28 cellular contexts compared by ENCODE assay signal in the genomic region with DNA sequence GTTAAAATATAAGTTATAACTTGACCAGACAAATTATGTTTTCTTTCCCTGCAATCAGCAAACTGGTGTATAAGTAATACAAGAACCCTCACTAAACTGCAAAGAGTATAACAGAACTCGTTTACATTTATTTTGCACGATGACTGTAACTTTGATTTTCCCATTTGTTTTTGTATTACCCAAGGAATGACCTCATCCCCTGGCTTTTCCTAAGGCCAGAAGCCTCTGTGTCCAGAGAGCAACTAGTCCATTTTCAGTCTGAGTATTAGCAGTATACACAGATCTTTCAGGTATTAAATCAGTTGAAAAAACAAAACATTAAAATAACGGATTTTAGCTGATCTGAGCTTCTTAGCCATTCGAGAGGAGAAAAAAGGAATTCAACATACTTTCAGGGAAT. TPM values are rescaled to one million over a fixed set of nuclear protein-coding genes. Genes with fewer than 3 reads are reported as not detected.
"Had no signal": no experiment of that assay in that cellular context is flagged by ENCODE, and none has a peak within 500 bp of the region (broad histone marks: within the 10 kb centered on the region; RNA-seq: fewer than 3 reads in every experiment).

No MANE protein-coding gene starts in this region.

- H3K4me2 ChIP-seq: hepatocyte had no signal

- H3K27ac Mint-ChIP-seq: activated CD4-positive, alpha-beta memory T cell treated with anti-CD3 and anti-CD28 coated beads for 36 hours; activated CD4-positive, alpha-beta T cell treated with anti-CD3 and anti-CD28 coated beads, Interleukin-2, amount 10 ng/mL, durations not matched to agents 24 days and 14 days; activated naive CD4-positive, alpha-beta T cell treated with anti-CD3 and anti-CD28 coated beads, Interleukin-2, amount 10 ng/mL, durations not matched to agents 7 days and 5 days; dendritic cell treated with granulocyte-macrophage colony-stimulating factor and Interleukin-4, amounts not matched to agents 40 ng/mL and 50 ng/mL, for 4 days; natural killer cell; stimulated activated naive CD8-positive, alpha-beta T cell treated with anti-CD3 and anti-CD28 coated beads, Interleukin-15, amount 100 ng/mL, for 72 hours; T-helper 1 cell treated with Interleukin-12 subunit alpha and Interleukin-12 subunit beta and Interleukin-4 antibody, amounts not matched to agents 30 μg/mL and 1 μg/mL, for 36 hours had no signal

- H3K4me3 Mint-ChIP-seq: activated CD4-positive, alpha-beta memory T cell treated with anti-CD3 and anti-CD28 coated beads for 36 hours; activated CD4-positive, alpha-beta T cell treated with anti-CD3 and anti-CD28 coated beads, Interleukin-2, amount 10 ng/mL, durations not matched to agents 24 days and 14 days; activated naive CD4-positive, alpha-beta T cell treated with anti-CD3 and anti-CD28 coated beads, Interleukin-2, amount 10 ng/mL, durations not matched to agents 7 days and 5 days; central memory CD8-positive, alpha-beta T cell; dendritic cell treated with granulocyte-macrophage colony-stimulating factor and Interleukin-4, amounts not matched to agents 40 ng/mL and 50 ng/mL, for 4 days; natural killer cell; stimulated activated naive CD8-positive, alpha-beta T cell treated with anti-CD3 and anti-CD28 coated beads, Interleukin-15, amount 100 ng/mL, for 72 hours; T-helper 1 cell treated with Interleukin-12 subunit alpha and Interleukin-12 subunit beta and Interleukin-4 antibody, amounts not matched to agents 30 μg/mL and 1 μg/mL, for 36 hours had no signal

- H3K4me1 Mint-ChIP-seq: activated CD4-positive, alpha-beta T cell treated with anti-CD3 and anti-CD28 coated beads, Interleukin-2, amount 10 ng/mL, durations not matched to agents 24 days and 14 days; activated naive CD4-positive, alpha-beta T cell treated with anti-CD3 and anti-CD28 coated beads, Interleukin-2, amount 10 ng/mL, durations not matched to agents 7 days and 5 days; central memory CD8-positive, alpha-beta T cell; natural killer cell; stimulated activated naive CD8-positive, alpha-beta T cell treated with anti-CD3 and anti-CD28 coated beads, Interleukin-15, amount 100 ng/mL, for 72 hours had no signal

- H3K27me3 Mint-ChIP-seq: dendritic cell treated with granulocyte-macrophage colony-stimulating factor and Interleukin-4, amounts not matched to agents 40 ng/mL and 50 ng/mL, for 4 days had no signal

- H3K9me3 Mint-ChIP-seq: activated CD4-positive, alpha-beta memory T cell treated with anti-CD3 and anti-CD28 coated beads for 36 hours; activated CD4-positive, alpha-beta T cell treated with anti-CD3 and anti-CD28 coated beads, Interleukin-2, amount 10 ng/mL, durations not matched to agents 24 days and 14 days; activated naive CD4-positive, alpha-beta T cell treated with anti-CD3 and anti-CD28 coated beads, Interleukin-2, amount 10 ng/mL, durations not matched to agents 7 days and 5 days; central memory CD8-positive, alpha-beta T cell; dendritic cell treated with granulocyte-macrophage colony-stimulating factor and Interleukin-4, amounts not matched to agents 40 ng/mL and 50 ng/mL, for 4 days; stimulated activated naive CD8-positive, alpha-beta T cell treated with anti-CD3 and anti-CD28 coated beads, Interleukin-15, amount 100 ng/mL, for 72 hours; T-helper 1 cell treated with Interleukin-12 subunit alpha and Interleukin-12 subunit beta and Interleukin-4 antibody, amounts not matched to agents 30 μg/mL and 1 μg/mL, for 36 hours had no signal

- H3K4me1 ChIP-seq: breast epithelium, esophagus muscularis mucosa, gastrocnemius medialis, upper lobe of left lung, vagina had no signal

- H3K79me2 ChIP-seq: hepatocyte had no signal

- H3K4me3 ChIP-seq: breast epithelium, esophagus muscularis mucosa, gastrocnemius medialis, hepatocyte, upper lobe of left lung, vagina had no signal

- ATAC-seq: gastrocnemius medialis; left colon; natural killer cell; right cardiac atrium; stimulated activated naive CD8-positive, alpha-beta T cell treated with anti-CD3 and anti-CD28 coated beads, Interleukin-15, amount 100 ng/mL, for 72 hours had no signal

- DNase-seq: activated CD4-positive, alpha-beta memory T cell treated with anti-CD3 and anti-CD28 coated beads for 36 hours; activated CD4-positive, alpha-beta T cell treated with anti-CD3 and anti-CD28 coated beads, Interleukin-2, amount 10 ng/mL, durations not matched to agents 24 days and 14 days; activated CD4-positive, CD25-positive, alpha-beta regulatory T cell treated with anti-CD3 and anti-CD28 coated beads, Interleukin-2, amount 50 U/mL, for 72 hours; activated CD8-positive, alpha-beta memory T cell treated with anti-CD3 and anti-CD28 coated beads, Interleukin-2, amount 50 U/mL, for 4 hours; activated gamma-delta T cell; activated naive CD4-positive, alpha-beta T cell treated with anti-CD3 and anti-CD28 coated beads, Interleukin-2, amount 10 ng/mL, durations not matched to agents 7 days and 5 days; activated T-cell treated with anti-CD3 and anti-CD28 coated beads, Interleukin-2, amount 50 U/mL, for 1 hour; gastrocnemius medialis; left colon; natural killer cell; posterior cingulate gyrus; right cardiac atrium; stimulated activated CD4-positive, alpha-beta T cell treated with anti-CD3 and anti-CD28 coated beads, Interleukin-2, amount 100 ng/mL, for 48 hours; stimulated activated naive CD8-positive, alpha-beta T cell treated with anti-CD3 and anti-CD28 coated beads, Interleukin-15, amount 100 ng/mL, for 72 hours; substantia nigra; T-helper 9 cell; upper lobe of left lung; WERI-Rb-1 had no signal

- H3K9me3 ChIP-seq: breast epithelium, esophagus muscularis mucosa, gastrocnemius medialis, upper lobe of left lung, vagina had no signal

- H3K36me3 Mint-ChIP-seq: activated CD4-positive, alpha-beta memory T cell treated with anti-CD3 and anti-CD28 coated beads for 36 hours; activated naive CD4-positive, alpha-beta T cell treated with anti-CD3 and anti-CD28 coated beads, Interleukin-2, amount 10 ng/mL, durations not matched to agents 7 days and 5 days; natural killer cell had no signal

- H3K27ac ChIP-seq: breast epithelium, esophagus muscularis mucosa, gastrocnemius medialis, hepatocyte, upper lobe of left lung, vagina, WERI-Rb-1 had no signal

- FAIRE-seq: keratinocyte, TTC549 had no signal

- H3K36me3 ChIP-seq: breast epithelium, esophagus muscularis mucosa, gastrocnemius medialis, upper lobe of left lung, vagina, WERI-Rb-1 had no signal

- H3K27me3 ChIP-seq: breast epithelium, esophagus muscularis mucosa, gastrocnemius medialis, hepatocyte, upper lobe of left lung, vagina had no signal

- H2AFZ ChIP-seq: hepatocyte had no signal

RNA-seq across cellular contexts. Expression of gene COL19A1, which starts 17.2 kb away (rescaled TPM):
- total RNA-seq: activated CD4-positive, alpha-beta T cell treated with anti-CD3 and anti-CD28 coated beads, Interleukin-2, amount 10 ng/mL, durations not matched to agents 24 days and 14 days had no signal
- polyA plus RNA-seq: keratinocyte, liver had no signal
